1 cellular context compared by ENCODE assay signal in the genomic region with DNA sequence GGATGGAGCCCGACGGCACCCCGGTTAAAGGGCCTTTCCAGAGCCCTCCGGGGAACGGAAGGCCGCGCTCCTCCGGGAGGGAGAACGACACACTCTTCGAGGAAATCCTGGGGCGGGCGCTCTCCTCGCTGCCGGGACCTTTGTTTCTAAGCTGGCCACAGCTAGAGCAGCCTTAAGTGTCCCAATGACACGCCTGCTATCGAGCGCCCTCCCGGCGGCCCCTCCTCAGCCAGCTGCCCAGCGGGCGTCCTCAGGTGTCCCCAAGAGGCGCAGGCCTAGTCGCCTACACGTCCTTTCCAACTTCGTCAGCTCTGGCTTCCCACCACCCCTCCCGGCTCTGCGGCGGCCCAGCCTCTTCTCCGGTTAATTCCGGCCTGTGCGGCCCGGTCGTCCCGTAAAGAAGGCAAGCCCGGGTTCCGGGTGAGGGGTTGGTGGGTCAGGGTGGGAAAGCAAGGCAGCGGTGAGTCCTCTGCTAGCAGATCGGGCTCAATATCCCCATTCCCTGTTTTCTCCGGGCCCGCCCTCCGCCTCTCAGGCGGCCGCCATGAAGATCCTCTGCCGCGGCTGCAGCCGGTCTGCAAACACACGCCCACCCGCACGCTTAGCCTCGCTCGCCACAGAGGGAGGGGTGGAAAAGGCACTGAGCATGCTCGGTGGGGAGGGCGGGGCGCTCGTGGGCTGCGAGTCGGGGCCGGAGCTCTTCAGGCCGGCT.
TF ChIP-seq lines count a peak whose summit lies in the region.

No MANE protein-coding gene starts in this region.

TF ChIP-seq in K562, 482 proteins besides CTCF, POLR2A, EP300 and RAD21 (continued from another document and continues in another):
- no peak for TF ChIP-seq ZNF280B (CRISPR knock-in tag; IDR thresholded peaks at IDR 0.05)
- TF ChIP-seq, protein P1, sequence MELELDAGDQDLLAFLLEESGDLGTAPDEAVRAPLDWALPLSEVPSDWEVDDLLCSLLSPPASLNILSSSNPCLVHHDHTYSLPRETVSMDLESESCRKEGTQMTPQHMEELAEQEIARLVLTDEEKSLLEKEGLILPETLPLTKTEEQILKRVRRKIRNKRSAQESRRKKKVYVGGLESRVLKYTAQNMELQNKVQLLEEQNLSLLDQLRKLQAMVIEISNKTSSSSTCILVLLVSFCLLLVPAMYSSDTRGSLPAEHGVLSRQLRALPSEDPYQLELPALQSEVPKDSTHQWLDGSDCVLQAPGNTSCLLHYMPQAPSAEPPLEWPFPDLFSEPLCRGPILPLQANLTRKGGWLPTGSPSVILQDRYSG (tag; conservative IDR thresholded peaks at IDR 0.05; ENCODE audit: low read depth) = no peak
- no peak for TF ChIP-seq OTX1 (CRISPR knock-in tag; IDR thresholded peaks at IDR 0.05)
- peak; percentile 67 for TF ChIP-seq ZNF239 (CRISPR knock-in tag; IDR thresholded peaks at IDR 0.05)
- TF ChIP-seq, protein P2, sequence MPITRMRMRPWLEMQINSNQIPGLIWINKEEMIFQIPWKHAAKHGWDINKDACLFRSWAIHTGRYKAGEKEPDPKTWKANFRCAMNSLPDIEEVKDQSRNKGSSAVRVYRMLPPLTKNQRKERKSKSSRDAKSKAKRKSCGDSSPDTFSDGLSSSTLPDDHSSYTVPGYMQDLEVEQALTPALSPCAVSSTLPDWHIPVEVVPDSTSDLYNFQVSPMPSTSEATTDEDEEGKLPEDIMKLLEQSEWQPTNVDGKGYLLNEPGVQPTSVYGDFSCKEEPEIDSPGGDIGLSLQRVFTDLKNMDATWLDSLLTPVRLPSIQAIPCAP (CRISPR knock-in tag; IDR thresholded peaks at IDR 0.05; ENCODE audit: borderline replicate concordance) = no peak
- TF ChIP-seq ETV1 (tag; conservative IDR thresholded peaks at IDR 0.05; ENCODE audit: low read depth) = peak; percentile 20; the same call in 1 of the 2 replicates
- TF ChIP-seq, protein P3, sequence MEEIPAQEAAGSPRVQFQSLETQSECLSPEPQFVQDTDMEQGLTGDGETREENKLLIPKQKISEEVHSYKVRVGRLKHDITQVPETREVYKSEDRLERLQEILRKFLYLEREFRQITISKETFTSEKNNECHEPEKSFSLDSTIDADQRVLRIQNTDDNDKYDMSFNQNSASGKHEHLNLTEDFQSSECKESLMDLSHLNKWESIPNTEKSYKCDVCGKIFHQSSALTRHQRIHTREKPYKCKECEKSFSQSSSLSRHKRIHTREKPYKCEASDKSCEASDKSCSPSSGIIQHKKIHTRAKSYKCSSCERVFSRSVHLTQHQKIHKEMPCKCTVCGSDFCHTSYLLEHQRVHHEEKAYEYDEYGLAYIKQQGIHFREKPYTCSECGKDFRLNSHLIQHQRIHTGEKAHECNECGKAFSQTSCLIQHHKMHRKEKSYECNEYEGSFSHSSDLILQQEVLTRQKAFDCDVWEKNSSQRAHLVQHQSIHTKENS (CRISPR knock-in tag; IDR thresholded peaks at IDR 0.05) = no peak
- no peak for TF ChIP-seq SRSF3 (IDR thresholded peaks at IDR 0.05; ENCODE audit: insufficient read depth, low read length)
- 0 out of 2 replicates have a peak, but pooled peaks have one; percentile 23 for TF ChIP-seq ZNF431 (CRISPR knock-in tag; IDR thresholded peaks at IDR 0.05)
- no peak for TF ChIP-seq TCF7L2 (IDR thresholded peaks at IDR 0.05; ENCODE audit: low read depth, low read length)
- no peak for TF ChIP-seq CEBPB (tag; IDR thresholded peaks at IDR 0.05)
- TF ChIP-seq, protein P4, sequence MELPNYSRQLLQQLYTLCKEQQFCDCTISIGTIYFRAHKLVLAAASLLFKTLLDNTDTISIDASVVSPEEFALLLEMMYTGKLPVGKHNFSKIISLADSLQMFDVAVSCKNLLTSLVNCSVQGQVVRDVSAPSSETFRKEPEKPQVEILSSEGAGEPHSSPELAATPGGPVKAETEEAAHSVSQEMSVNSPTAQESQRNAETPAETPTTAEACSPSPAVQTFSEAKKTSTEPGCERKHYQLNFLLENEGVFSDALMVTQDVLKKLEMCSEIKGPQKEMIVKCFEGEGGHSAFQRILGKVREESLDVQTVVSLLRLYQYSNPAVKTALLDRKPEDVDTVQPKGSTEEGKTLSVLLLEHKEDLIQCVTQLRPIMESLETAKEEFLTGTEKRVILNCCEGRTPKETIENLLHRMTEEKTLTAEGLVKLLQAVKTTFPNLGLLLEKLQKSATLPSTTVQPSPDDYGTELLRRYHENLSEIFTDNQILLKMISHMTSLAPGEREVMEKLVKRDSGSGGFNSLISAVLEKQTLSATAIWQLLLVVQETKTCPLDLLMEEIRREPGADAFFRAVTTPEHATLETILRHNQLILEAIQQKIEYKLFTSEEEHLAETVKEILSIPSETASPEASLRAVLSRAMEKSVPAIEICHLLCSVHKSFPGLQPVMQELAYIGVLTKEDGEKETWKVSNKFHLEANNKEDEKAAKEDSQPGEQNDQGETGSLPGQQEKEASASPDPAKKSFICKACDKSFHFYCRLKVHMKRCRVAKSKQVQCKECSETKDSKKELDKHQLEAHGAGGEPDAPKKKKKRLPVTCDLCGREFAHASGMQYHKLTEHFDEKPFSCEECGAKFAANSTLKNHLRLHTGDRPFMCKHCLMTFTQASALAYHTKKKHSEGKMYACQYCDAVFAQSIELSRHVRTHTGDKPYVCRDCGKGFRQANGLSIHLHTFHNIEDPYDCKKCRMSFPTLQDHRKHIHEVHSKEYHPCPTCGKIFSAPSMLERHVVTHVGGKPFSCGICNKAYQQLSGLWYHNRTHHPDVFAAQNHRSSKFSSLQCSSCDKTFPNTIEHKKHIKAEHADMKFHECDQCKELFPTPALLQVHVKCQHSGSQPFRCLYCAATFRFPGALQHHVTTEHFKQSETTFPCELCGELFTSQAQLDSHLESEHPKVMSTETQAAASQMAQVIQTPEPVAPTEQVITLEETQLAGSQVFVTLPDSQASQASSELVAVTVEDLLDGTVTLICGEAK (IDR thresholded peaks at IDR 0.05) = no peak
- TF ChIP-seq, protein P4 (CRISPR knock-in tag; IDR thresholded peaks at IDR 0.05) = no peak
- TF ChIP-seq NONO (IDR thresholded peaks at IDR 0.05; ENCODE audit: low read depth in 2 of 2, low read length in 1 of 2) = no peak
- TF ChIP-seq E4F1 (CRISPR knock-in tag; IDR thresholded peaks at IDR 0.05; ENCODE audit: borderline replicate concordance) = no peak
- no peak for TF ChIP-seq SAFB (IDR thresholded peaks at IDR 0.05; ENCODE audit: borderline replicate concordance, low read depth, low read length)
- TF ChIP-seq ZNF79 (CRISPR knock-in tag; IDR thresholded peaks at IDR 0.05; ENCODE audit: low read depth) = no peak
- TF ChIP-seq ZNF609 (CRISPR knock-in tag; IDR thresholded peaks at IDR 0.05; ENCODE audit: borderline replicate concordance) = no peak; the same call in 1 of the 2 replicates
- 0 out of 2 replicates have a peak, but pooled peaks have one; percentile 45 for TF ChIP-seq DPF2 (IDR thresholded peaks at IDR 0.05)
- no peak for TF ChIP-seq PCBP2 (IDR thresholded peaks at IDR 0.05; ENCODE audit: low read depth, low read length, poor library complexity, severe bottlenecking)
- TF ChIP-seq, protein P5, sequence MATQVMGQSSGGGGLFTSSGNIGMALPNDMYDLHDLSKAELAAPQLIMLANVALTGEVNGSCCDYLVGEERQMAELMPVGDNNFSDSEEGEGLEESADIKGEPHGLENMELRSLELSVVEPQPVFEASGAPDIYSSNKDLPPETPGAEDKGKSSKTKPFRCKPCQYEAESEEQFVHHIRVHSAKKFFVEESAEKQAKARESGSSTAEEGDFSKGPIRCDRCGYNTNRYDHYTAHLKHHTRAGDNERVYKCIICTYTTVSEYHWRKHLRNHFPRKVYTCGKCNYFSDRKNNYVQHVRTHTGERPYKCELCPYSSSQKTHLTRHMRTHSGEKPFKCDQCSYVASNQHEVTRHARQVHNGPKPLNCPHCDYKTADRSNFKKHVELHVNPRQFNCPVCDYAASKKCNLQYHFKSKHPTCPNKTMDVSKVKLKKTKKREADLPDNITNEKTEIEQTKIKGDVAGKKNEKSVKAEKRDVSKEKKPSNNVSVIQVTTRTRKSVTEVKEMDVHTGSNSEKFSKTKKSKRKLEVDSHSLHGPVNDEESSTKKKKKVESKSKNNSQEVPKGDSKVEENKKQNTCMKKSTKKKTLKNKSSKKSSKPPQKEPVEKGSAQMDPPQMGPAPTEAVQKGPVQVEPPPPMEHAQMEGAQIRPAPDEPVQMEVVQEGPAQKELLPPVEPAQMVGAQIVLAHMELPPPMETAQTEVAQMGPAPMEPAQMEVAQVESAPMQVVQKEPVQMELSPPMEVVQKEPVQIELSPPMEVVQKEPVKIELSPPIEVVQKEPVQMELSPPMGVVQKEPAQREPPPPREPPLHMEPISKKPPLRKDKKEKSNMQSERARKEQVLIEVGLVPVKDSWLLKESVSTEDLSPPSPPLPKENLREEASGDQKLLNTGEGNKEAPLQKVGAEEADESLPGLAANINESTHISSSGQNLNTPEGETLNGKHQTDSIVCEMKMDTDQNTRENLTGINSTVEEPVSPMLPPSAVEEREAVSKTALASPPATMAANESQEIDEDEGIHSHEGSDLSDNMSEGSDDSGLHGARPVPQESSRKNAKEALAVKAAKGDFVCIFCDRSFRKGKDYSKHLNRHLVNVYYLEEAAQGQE (CRISPR knock-in tag; IDR thresholded peaks at IDR 0.05; ENCODE audit: low read depth) = no peak
- no peak for TF ChIP-seq TCF3 (CRISPR knock-in tag; IDR thresholded peaks at IDR 0.05)
- no peak for TF ChIP-seq PPARD (CRISPR knock-in tag; IDR thresholded peaks at IDR 0.05)
